ENCODE assay signal across 11 cellular contexts in genomic region chr10:1074748-1075358, GRCh38. TPM values are rescaled to one million over a fixed set of nuclear protein-coding genes. Genes with fewer than 3 reads are reported as not detected.
DNase-seq lines count a peak whose midpoint lies in the region; ATAC-seq and TF ChIP-seq lines count a peak whose summit lies in the region.
"Had no signal": no experiment of that assay in that cellular context is flagged by ENCODE, and none has a peak within 500 bp of the region (broad histone marks: within the 10 kb centered on the region; RNA-seq: fewer than 3 reads in every experiment).

No MANE protein-coding gene starts in this region.

- peaks cover 13% of the 10 kb centered on the region for H3K36me3 Mint-ChIP-seq in activated naive CD8-positive, alpha-beta T cell treated with anti-CD3 and anti-CD28 coated beads for 36 hours
- peaks cover 18% of the 10 kb centered on the region for H3K36me3 Mint-ChIP-seq in mesothelial cell of epicardium

- H3K27me3 Mint-ChIP-seq in activated naive CD8-positive, alpha-beta T cell treated with anti-CD3 and anti-CD28 coated beads for 36 hours, result no peaks in the 10 kb centered on the region
- H3K27me3 Mint-ChIP-seq in mesothelial cell of epicardium (ENCODE audit: low read depth), result no peaks in the 10 kb centered on the region

- ATAC-seq in left lobe of liver, result peak; percentile 72
- ATAC-seq in HG02970 (IDR thresholded peaks at IDR 0.05; ENCODE audit: low FRiP score, unreplicated experiment), result no peak

- H3K4me3 Mint-ChIP-seq in activated naive CD8-positive, alpha-beta T cell treated with anti-CD3 and anti-CD28 coated beads for 36 hours, result no peak overlapping the region
- H3K4me3 Mint-ChIP-seq in mesothelial cell of epicardium, result no peak overlapping the region

- peak overlapping the region; percentile 62 for H3K27ac Mint-ChIP-seq in activated naive CD8-positive, alpha-beta T cell treated with anti-CD3 and anti-CD28 coated beads for 36 hours
- no peak overlapping the region for H3K27ac Mint-ChIP-seq in mesothelial cell of epicardium

- H3K9me3 Mint-ChIP-seq in activated naive CD8-positive, alpha-beta T cell treated with anti-CD3 and anti-CD28 coated beads for 36 hours, result no peaks in the 10 kb centered on the region
- H3K9me3 Mint-ChIP-seq in mesothelial cell of epicardium, result no peaks in the 10 kb centered on the region

- TF ChIP-seq CTCF in C4-2B (conservative IDR thresholded peaks at IDR 0.05) (peak; percentile 30), GM13977 (IDR thresholded peaks at IDR 0.05; ENCODE audit: extremely low read depth, insufficient read depth, missing control alignments) (peak; percentile 36), mesothelial cell of epicardium (IDR thresholded peaks at IDR 0.05; ENCODE audit: unreplicated experiment) (no peak)

- DNase-seq in GM13977 (ENCODE audit: low spot score) (no peak), left lobe of liver (ENCODE audit: low spot score) (no peak), NCI-H146 treated with DMSO at 0.1 percent for 48 hours (lab: John Stamatoyannopoulos, UW; ENCODE audit: unreplicated experiment) (no peak), NCI-H2196 (lab: John Stamatoyannopoulos, UW; ENCODE audit: unreplicated experiment) (no peak), mesothelial cell of epicardium (ENCODE audit: low spot score in 2 of 2, unreplicated experiment in 2 of 2) (no peak)
- no peak for DNase-seq in activated naive CD8-positive, alpha-beta T cell treated with anti-CD3 and anti-CD28 coated beads for 36 hours
- DNase-seq: NCI-H2081 treated with DMSO at 0.1 percent for 48 hours; stimulated activated CD8-positive, alpha-beta memory T cell treated with anti-CD3 and anti-CD28 coated beads, Interleukin-4, amount 100 ng/mL, for 48 hours; WERI-Rb-1 had no signal

- no peak overlapping the region for H3K27ac ChIP-seq in C4-2B
- H3K27ac ChIP-seq: WERI-Rb-1 had no signal

- peaks cover 22% of the 10 kb centered on the region for H3K4me1 Mint-ChIP-seq in activated naive CD8-positive, alpha-beta T cell treated with anti-CD3 and anti-CD28 coated beads for 36 hours
- no peaks in the 10 kb centered on the region for H3K4me1 Mint-ChIP-seq in mesothelial cell of epicardium

- in situ Hi-C loops in GM13977 (cut with MboI; ENCODE audit: low pct_unique_long_range_greater_than_20kb, low sequenced_read_pairs, unreplicated experiment), result no loop called here

RNA-seq across cellular contexts. Expression of gene WDR37, which starts 18.7 kb away (rescaled TPM):
- 10 to 100 TPM; 14.0 to 14.2 TPM for total RNA-seq in activated naive CD8-positive, alpha-beta T cell treated with anti-CD3 and anti-CD28 coated beads for 36 hours
- total RNA-seq in left lobe of liver (8.5 TPM), mesothelial cell of epicardium (20.3 to 21.1 TPM (median 20.8 TPM) in 3 replicates)

RNA-seq across cellular contexts. Expression of gene IDI1, which starts 25.9 kb away (rescaled TPM):
- total RNA-seq in activated naive CD8-positive, alpha-beta T cell treated with anti-CD3 and anti-CD28 coated beads for 36 hours, result 10 to 100 TPM; 68.1 to 68.7 TPM
- 22.7 TPM for total RNA-seq in left lobe of liver
- total RNA-seq in mesothelial cell of epicardium, result 41.4 to 47.6 TPM (median 42.9 TPM) in 3 replicates

RNA-seq across cellular contexts. Expression of gene IDI2, which starts 49.2 kb away (rescaled TPM):
- not detected for total RNA-seq in activated naive CD8-positive, alpha-beta T cell treated with anti-CD3 and anti-CD28 coated beads for 36 hours
- total RNA-seq in left lobe of liver (not detected), mesothelial cell of epicardium (not detected in 3 replicates)
